Comparison of ENCODE assay signal across 7 cellular contexts in genomic region chr10:11036424-11037011, GRCh38. TPM values are rescaled to one million over a fixed set of nuclear protein-coding genes. Genes with fewer than 3 reads are reported as not detected.
DNase-seq lines count a peak whose midpoint lies in the region; TF ChIP-seq lines count a peak whose summit lies in the region.

No MANE protein-coding gene starts in this region.

- peak; percentile 83 for DNase-seq in fibroblast of pulmonary artery (ENCODE audit: low read depth)
- DNase-seq in pulmonary artery endothelial cell (ENCODE audit: low read depth, low spot score), result peak; percentile 59
- no peak for DNase-seq in GDM1 (lab: John Stamatoyannopoulos, UW)
- no peak for DNase-seq in stimulated activated CD4-positive, alpha-beta T cell treated with anti-CD3 and anti-CD28 coated beads, Interleukin-12 subunit alpha, Interleukin-12 subunit beta, amount 100 ng/mL, for 4 hours
- no peak for DNase-seq in GF-D8 (lab: John Stamatoyannopoulos, UW)

- no peak overlapping the region for H3K4me2 ChIP-seq in OCI-LY3 (ENCODE audit: low read length)

- H3K4me3 ChIP-seq in GM12875 (ENCODE audit: low read depth, low read length) (no peak overlapping the region), OCI-LY3 (ENCODE audit: low read length) (no peak overlapping the region), fibroblast of pulmonary artery (replicated peaks; ENCODE audit: low read depth, low read length) (no peak overlapping the region)

- no peaks in the 10 kb centered on the region for H3K9me3 ChIP-seq in OCI-LY3 (ENCODE audit: insufficient read depth, low read length)

- no peaks in the 10 kb centered on the region for H3K4me1 ChIP-seq in OCI-LY3 (ENCODE audit: low read length)

- no peak overlapping the region for H3K27ac ChIP-seq in OCI-LY3 (ENCODE audit: low read length)

- H3K79me2 ChIP-seq in OCI-LY3 (ENCODE audit: low read length), result no peaks in the 10 kb centered on the region

- TF ChIP-seq CTCF in GM12875 (IDR thresholded peaks at IDR 0.05; ENCODE audit: borderline replicate concordance, insufficient read depth, low read depth, low read length) (peak; percentile 29; the same call in 1 of the 2 replicates), OCI-LY3 (IDR thresholded peaks at IDR 0.05; ENCODE audit: low read depth, low read length) (peak; percentile 44), fibroblast of pulmonary artery (IDR thresholded peaks at IDR 0.05; ENCODE audit: low read length, missing control alignments) (peak; percentile 72)

- no peaks in the 10 kb centered on the region for H4K20me1 ChIP-seq in OCI-LY3 (ENCODE audit: insufficient read depth, low read length)

- H3K27me3 ChIP-seq in OCI-LY3 (ENCODE audit: low read depth, low read length), result no peaks in the 10 kb centered on the region

- no peak overlapping the region for H2AFZ ChIP-seq in OCI-LY3 (ENCODE audit: low read depth, low read length)

- no peak overlapping the region for H3K9ac ChIP-seq in OCI-LY3 (ENCODE audit: low read length)

- no peaks in the 10 kb centered on the region for H3K36me3 ChIP-seq in OCI-LY3 (replicated peaks; ENCODE audit: low read depth, low read length)

RNA-seq across cellular contexts. Expression of gene CELF2, which starts 18.8 kb away (rescaled TPM):
- total RNA-seq in pulmonary artery endothelial cell, result 11.5 and 12.5 TPM in 2 replicates

Comparison
In these comparisons a context has a peak if more than half of its experiments do, and no peak if none do; other contexts are left out.
1. DNase-seq: peak in fibroblast of pulmonary artery (single experiment) and pulmonary artery endothelial cell (single experiment); none in GDM1 (single experiment), stimulated activated CD4-positive, alpha-beta T cell treated with anti-CD3 and anti-CD28 coated beads, Interleukin-12 subunit alpha, Interleukin-12 subunit beta, amount 100 ng/mL, for 4 hours (single experiment) and GF-D8 (single experiment).
2. Peak in every context shown above with its lines, with median percentiles within 50 percentile points of each other: CTCF ChIP-seq.